2 cellular contexts compared by ENCODE assay signal in genomic region chr2:18611184-18611583, GRCh38.
TF ChIP-seq lines count a peak whose summit lies in the region.

No MANE protein-coding gene starts in this region.

TF ChIP-seq in IMR-90, 13 proteins besides CTCF, POLR2A, EP300 and RAD21:
- no peak for TF ChIP-seq USF2 (IDR thresholded peaks at IDR 0.05; ENCODE audit: low read depth, low read length)
- no peak for TF ChIP-seq RFX5 (IDR thresholded peaks at IDR 0.05; ENCODE audit: low read depth, low read length)
- TF ChIP-seq FOS (IDR thresholded peaks at IDR 0.05; ENCODE audit: low read depth, low read length): no peak
- no peak for TF ChIP-seq CEBPB (IDR thresholded peaks at IDR 0.05; ENCODE audit: low read depth, low read length)
- TF ChIP-seq CHD1 (IDR thresholded peaks at IDR 0.05; ENCODE audit: low read depth, low read length): no peak
- TF ChIP-seq MAFK (IDR thresholded peaks at IDR 0.05; ENCODE audit: low read depth, low read length): peak; percentile 57
- TF ChIP-seq MAZ (IDR thresholded peaks at IDR 0.05; ENCODE audit: borderline replicate concordance, low read depth, low read length): 0 out of 2 replicates have a peak, but pooled peaks have one; percentile 16
- no peak for TF ChIP-seq RCOR1 (IDR thresholded peaks at IDR 0.05; ENCODE audit: insufficient replicate concordance, low read length)
- no peak for TF ChIP-seq MXI1 (IDR thresholded peaks at IDR 0.05; ENCODE audit: borderline replicate concordance, low read depth, low read length)
- TF ChIP-seq SMC3 (IDR thresholded peaks at IDR 0.05; ENCODE audit: low read depth, low read length): no peak
- TF ChIP-seq BHLHE40 (IDR thresholded peaks at IDR 0.05; ENCODE audit: low read depth, low read length): peak; percentile 50; the same call in 1 of the 2 replicates
- TF ChIP-seq, protein P1, sequence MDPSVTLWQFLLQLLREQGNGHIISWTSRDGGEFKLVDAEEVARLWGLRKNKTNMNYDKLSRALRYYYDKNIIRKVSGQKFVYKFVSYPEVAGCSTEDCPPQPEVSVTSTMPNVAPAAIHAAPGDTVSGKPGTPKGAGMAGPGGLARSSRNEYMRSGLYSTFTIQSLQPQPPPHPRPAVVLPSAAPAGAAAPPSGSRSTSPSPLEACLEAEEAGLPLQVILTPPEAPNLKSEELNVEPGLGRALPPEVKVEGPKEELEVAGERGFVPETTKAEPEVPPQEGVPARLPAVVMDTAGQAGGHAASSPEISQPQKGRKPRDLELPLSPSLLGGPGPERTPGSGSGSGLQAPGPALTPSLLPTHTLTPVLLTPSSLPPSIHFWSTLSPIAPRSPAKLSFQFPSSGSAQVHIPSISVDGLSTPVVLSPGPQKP (IDR thresholded peaks at IDR 0.05; ENCODE audit: borderline replicate concordance, low read depth, low read length): no peak
- no peak for TF ChIP-seq NFE2L2 (IDR thresholded peaks at IDR 0.05; ENCODE audit: low read depth, low read length)
TF ChIP-seq in IMR-90: peak in this region for 3.

TF ChIP-seq in HepG2, 621 proteins besides CTCF, POLR2A, EP300 and RAD21:
- TF ChIP-seq ZNF7 (CRISPR knock-in tag; IDR thresholded peaks at IDR 0.05): peak; percentile 31; the same call in 1 of the 2 replicates
- TF ChIP-seq, protein P2, sequence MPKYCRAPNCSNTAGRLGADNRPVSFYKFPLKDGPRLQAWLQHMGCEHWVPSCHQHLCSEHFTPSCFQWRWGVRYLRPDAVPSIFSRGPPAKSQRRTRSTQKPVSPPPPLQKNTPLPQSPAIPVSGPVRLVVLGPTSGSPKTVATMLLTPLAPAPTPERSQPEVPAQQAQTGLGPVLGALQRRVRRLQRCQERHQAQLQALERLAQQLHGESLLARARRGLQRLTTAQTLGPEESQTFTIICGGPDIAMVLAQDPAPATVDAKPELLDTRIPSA (CRISPR knock-in tag; IDR thresholded peaks at IDR 0.05; ENCODE audit: borderline replicate concordance): no peak
TF ChIP-seq in HepG2: peak in this region for 1.
